22 cellular contexts compared by ENCODE assay signal in the genomic region with DNA sequence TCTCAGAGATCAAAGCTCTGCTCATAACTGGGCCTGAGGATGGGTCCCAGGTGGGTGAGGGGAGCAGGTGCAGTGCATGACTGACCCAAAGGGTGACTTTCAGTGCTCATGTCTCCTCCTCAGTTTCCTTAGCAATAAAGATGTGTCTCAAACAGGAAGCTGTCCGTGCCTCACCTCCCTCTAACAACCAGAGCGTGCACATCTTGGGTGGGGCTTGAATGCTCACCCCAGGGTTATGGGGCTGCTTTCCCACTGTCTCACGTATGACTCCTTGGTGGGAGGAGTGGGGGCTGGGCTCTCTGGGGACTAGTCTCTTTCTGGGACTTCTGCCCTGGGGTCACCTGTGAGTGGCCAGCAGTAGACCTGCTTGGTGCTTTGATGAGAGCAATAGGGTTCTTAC. TPM values are rescaled to one million over a fixed set of nuclear protein-coding genes. Genes with fewer than 3 reads are reported as not detected.
DNase-seq lines count a peak whose midpoint lies in the region; ATAC-seq, FAIRE-seq and TF ChIP-seq lines count a peak whose summit lies in the region.
"Had no signal": no experiment of that assay in that cellular context is flagged by ENCODE, and none has a peak within 500 bp of the region (broad histone marks: within the 10 kb centered on the region; RNA-seq: fewer than 3 reads in every experiment).

No MANE protein-coding gene starts in this region.

- peak overlapping the region in 1 of 8 donors; percentile 51 for H3K4me3 Mint-ChIP-seq in naive B cell
- H3K4me3 Mint-ChIP-seq: CD4-positive, CD25-positive, alpha-beta regulatory T cell; H9; HFFc6 had no signal

- H3K36me3 Mint-ChIP-seq in naive B cell, result peaks cover 35 to 49% of the 10 kb centered on the region in 2 donors

- H3K4me1 Mint-ChIP-seq in naive B cell, result peaks cover 16 to 20% (median 19%) of the 10 kb centered on the region in 3 donors

- peak; percentile 51 for FAIRE-seq in GM12892 (lab: Jason Lieb, UNC)
- FAIRE-seq: A549 had no signal

- peak overlapping the region in 3 of 6 donors; percentile 63 to 83 (median 70) for H3K27ac Mint-ChIP-seq in naive B cell
- H3K27ac Mint-ChIP-seq: H9, HFFc6 had no signal

- ATAC-seq in HG03354 (IDR thresholded peaks at IDR 0.05; ENCODE audit: poor library complexity, severe bottlenecking, unreplicated experiment) (peak; percentile 51), naive B cell (ENCODE audit: low read depth in 2 of 2) (peak; percentile 45 to 73), GM18502 (IDR thresholded peaks at IDR 0.05; ENCODE audit: poor library complexity, unreplicated experiment) (no peak)
- ATAC-seq: A549, PC-3 had no signal

- H3K9me3 Mint-ChIP-seq in naive B cell, result no peaks in the 10 kb centered on the region
- H3K9me3 Mint-ChIP-seq: CD4-positive, CD25-positive, alpha-beta regulatory T cell; H9; HFFc6 had no signal

- TF ChIP-seq POLR2A in GM12892 (IDR thresholded peaks at IDR 0.05; ENCODE audit: low read depth, low read length), result no peak

- H3K27me3 Mint-ChIP-seq in naive B cell, result no peaks in the 10 kb centered on the region
- H3K27me3 Mint-ChIP-seq: CD4-positive, CD25-positive, alpha-beta regulatory T cell had no signal

- DNase-seq in D341Med (ENCODE audit: low spot score) (peak; percentile 2), GM12892 (ENCODE audit: insufficient read length) (no peak), naive B cell (peak; percentile 15), globus pallidus (ENCODE audit: low spot score) (no peak)
- DNase-seq in stimulated activated CD4-positive, alpha-beta T cell treated with anti-CD3 and anti-CD28 coated beads, Interleukin-4, amount 100 ng/mL, for 1 hour, result no peak
- DNase-seq: BE2C; CD4-positive, CD25-positive, alpha-beta regulatory T cell; DMS79; GM23248; H9; HFFc6; IMR-90; NCI-H1092 treated with DMSO at 0.1 percent for 48 hours; NCI-H146; NCI-H2029 treated with DMSO at 0.1 percent for 48 hours; NCI-H226; NCI-H526; PC-3; Right ventricle myocardium superior had no signal

RNA-seq across cellular contexts. Expression of a gene that starts 53.9 kb away (rescaled TPM):
- polyA plus RNA-seq in GM12892 (2012; ENCODE audit: missing spikeins), result not detected
- not detected for polyA plus RNA-seq in naive B cell (ENCODE audit: low read depth in 6 of 6)
- polyA plus RNA-seq: A549; CD4-positive, CD25-positive, alpha-beta regulatory T cell; GM23248; IMR-90 had no signal

Comparison
In these comparisons a context has a peak if more than half of its experiments do, and no peak if none do; other contexts are left out.
1. DNase-seq: peak in D341Med (single experiment) and naive B cell (single experiment); none in GM12892 (single experiment), globus pallidus (single experiment) and stimulated activated CD4-positive, alpha-beta T cell treated with anti-CD3 and anti-CD28 coated beads, Interleukin-4, amount 100 ng/mL, for 1 hour (single experiment).